In genomic region chr18:70931942-70932814, GRCh38 we compare ENCODE assay signal across 9 cellular contexts.
DNase-seq lines count a peak whose midpoint lies in the region; ATAC-seq and TF ChIP-seq lines count a peak whose summit lies in the region.
"Had no signal": no experiment of that assay in that cellular context is flagged by ENCODE, and none has a peak within 500 bp of the region (broad histone marks: within the 10 kb centered on the region; RNA-seq: fewer than 3 reads in every experiment).

No MANE protein-coding gene starts in this region.

- peak; percentile 38; the same call in 1 of the 2 replicates for TF ChIP-seq CTCF in GM12874 (IDR thresholded peaks at IDR 0.05; ENCODE audit: insufficient read depth, low read depth, low read length)
- TF ChIP-seq CTCF in Loucy (conservative IDR thresholded peaks at IDR 0.05; ENCODE audit: low read length), result peak; percentile 86
- peak; percentile 50 for TF ChIP-seq CTCF in SU-DHL-6 (IDR thresholded peaks at IDR 0.05; ENCODE audit: insufficient read depth, low read length, poor library complexity, severe bottlenecking)
- peak; percentile 75 for TF ChIP-seq CTCF in glutamatergic neuron (IDR thresholded peaks at IDR 0.05; ENCODE audit: partially characterized antibody, unreplicated experiment)

- ATAC-seq in HG02852 (IDR thresholded peaks at IDR 0.05; ENCODE audit: unreplicated experiment) (no peak), HG03571 (IDR thresholded peaks at IDR 0.05; ENCODE audit: unreplicated experiment) (no peak)
- no peak for ATAC-seq in stimulated activated effector memory CD8-positive, alpha-beta T cell treated with anti-CD3 and anti-CD28 coated beads, Interleukin-12 subunit alpha, Interleukin-12 subunit beta, amount 100 ng/mL, for 72 hours

- H3K9ac ChIP-seq in Loucy (ENCODE audit: low read depth, low read length, poor library complexity, severe bottlenecking) (no peak overlapping the region), SU-DHL-6 (ENCODE audit: low read length) (no peak overlapping the region)

- H2AFZ ChIP-seq in Loucy (ENCODE audit: low read length) (peak overlapping the region; percentile 5; the same call in 1 of the 2 replicates), SU-DHL-6 (ENCODE audit: low read depth, low read length, severe bottlenecking) (no peak overlapping the region)

- no peaks in the 10 kb centered on the region for H3K36me3 Mint-ChIP-seq in glutamatergic neuron (ENCODE audit: unreplicated experiment)
- H3K36me3 Mint-ChIP-seq in stimulated activated effector memory CD8-positive, alpha-beta T cell treated with anti-CD3 and anti-CD28 coated beads, Interleukin-12 subunit alpha, Interleukin-12 subunit beta, amount 100 ng/mL, for 72 hours, result no peaks in the 10 kb centered on the region
- H3K36me3 Mint-ChIP-seq: memory B cell had no signal

- no peaks in the 10 kb centered on the region for H3K4me1 Mint-ChIP-seq in glutamatergic neuron (ENCODE audit: low read depth, unreplicated experiment)
- no peaks in the 10 kb centered on the region for H3K4me1 Mint-ChIP-seq in stimulated activated effector memory CD8-positive, alpha-beta T cell treated with anti-CD3 and anti-CD28 coated beads, Interleukin-12 subunit alpha, Interleukin-12 subunit beta, amount 100 ng/mL, for 72 hours
- H3K4me1 Mint-ChIP-seq: memory B cell had no signal

- no peak for DNase-seq in glutamatergic neuron
- DNase-seq in stimulated activated CD4-positive, alpha-beta T cell treated with anti-CD3 and anti-CD28 coated beads, Interleukin-4, amount 100 ng/mL, for 24 hours, result no peak
- no peak for DNase-seq in stimulated activated effector memory CD8-positive, alpha-beta T cell treated with anti-CD3 and anti-CD28 coated beads, Interleukin-12 subunit alpha, Interleukin-12 subunit beta, amount 100 ng/mL, for 72 hours (ENCODE audit: low spot score in 2 of 2)

- H3K4me3 Mint-ChIP-seq in glutamatergic neuron (ENCODE audit: unreplicated experiment), result no peak overlapping the region
- no peak overlapping the region for H3K4me3 Mint-ChIP-seq in stimulated activated effector memory CD8-positive, alpha-beta T cell treated with anti-CD3 and anti-CD28 coated beads, Interleukin-12 subunit alpha, Interleukin-12 subunit beta, amount 100 ng/mL, for 72 hours
- H3K4me3 Mint-ChIP-seq: memory B cell had no signal

- H3K36me3 ChIP-seq in Loucy (ENCODE audit: insufficient read depth, low read length) (no peaks in the 10 kb centered on the region), SU-DHL-6 (ENCODE audit: low read length) (no peaks in the 10 kb centered on the region)

- H3K27me3 ChIP-seq in Loucy (ENCODE audit: insufficient read depth, low read length, poor library complexity, severe bottlenecking) (no peaks in the 10 kb centered on the region), SU-DHL-6 (ENCODE audit: low read length) (no peaks in the 10 kb centered on the region)

- H3F3A ChIP-seq in Loucy (ENCODE audit: low read depth) (no peaks in the 10 kb centered on the region), SU-DHL-6 (ENCODE audit: insufficient read depth) (no peaks in the 10 kb centered on the region)

- H4K20me1 ChIP-seq in Loucy (ENCODE audit: insufficient read depth, low read length, poor library complexity, severe bottlenecking) (no peaks in the 10 kb centered on the region), SU-DHL-6 (ENCODE audit: low read depth, low read length) (no peaks in the 10 kb centered on the region)

- no peak overlapping the region for H3K27ac Mint-ChIP-seq in glutamatergic neuron (ENCODE audit: unreplicated experiment)
- no peak overlapping the region for H3K27ac Mint-ChIP-seq in stimulated activated effector memory CD8-positive, alpha-beta T cell treated with anti-CD3 and anti-CD28 coated beads, Interleukin-12 subunit alpha, Interleukin-12 subunit beta, amount 100 ng/mL, for 72 hours
- H3K27ac Mint-ChIP-seq: memory B cell had no signal

- H3K9me3 Mint-ChIP-seq in glutamatergic neuron (ENCODE audit: unreplicated experiment), result no peaks in the 10 kb centered on the region
- H3K9me3 Mint-ChIP-seq in stimulated activated effector memory CD8-positive, alpha-beta T cell treated with anti-CD3 and anti-CD28 coated beads, Interleukin-12 subunit alpha, Interleukin-12 subunit beta, amount 100 ng/mL, for 72 hours, result peaks cover 2% of the 10 kb centered on the region
- H3K9me3 Mint-ChIP-seq: memory B cell had no signal

- H3K9me2 ChIP-seq in Loucy (replicated peaks; ENCODE audit: low read depth, low read length) (no peaks in the 10 kb centered on the region), SU-DHL-6 (replicated peaks; ENCODE audit: insufficient read depth, low read length) (no peaks in the 10 kb centered on the region)

- H3K4me1 ChIP-seq in Loucy (ENCODE audit: insufficient read depth, low read length, poor library complexity, severe bottlenecking), result no peaks in the 10 kb centered on the region

- no peaks in the 10 kb centered on the region for H3K27me3 Mint-ChIP-seq in glutamatergic neuron (ENCODE audit: unreplicated experiment)
- H3K27me3 Mint-ChIP-seq: memory B cell had no signal

- H3K4me2 ChIP-seq in Loucy (ENCODE audit: low read depth, low read length, poor library complexity, severe bottlenecking) (no peak overlapping the region), SU-DHL-6 (ENCODE audit: low read depth, low read length, poor library complexity, severe bottlenecking) (no peak overlapping the region)

- H3K4me3 ChIP-seq in Loucy (ENCODE audit: low read length, poor library complexity, severe bottlenecking) (no peak overlapping the region), SU-DHL-6 (ENCODE audit: insufficient read depth, low read length, poor library complexity, severe bottlenecking) (no peak overlapping the region)

- H3K9me3 ChIP-seq in Loucy (ENCODE audit: insufficient read depth, low read depth, low read length), result no peaks in the 10 kb centered on the region
- H3K9me3 ChIP-seq in SU-DHL-6 (ENCODE audit: insufficient read depth, low read length), result no peaks in the 10 kb centered on the region

- no peaks in the 10 kb centered on the region for H3K79me2 ChIP-seq in Loucy (ENCODE audit: insufficient read depth, low read length)
- H3K79me2 ChIP-seq in SU-DHL-6 (ENCODE audit: insufficient read depth, low read length), result no peaks in the 10 kb centered on the region

- no peak overlapping the region for H3K27ac ChIP-seq in SU-DHL-6 (ENCODE audit: low read depth, low read length)
